Comparison of ENCODE assay signal across 1 cellular context in genomic region chr19:58408152-58409009, GRCh38.
A peak's percentile ranks its signal among the peaks of the same experiment; 100 is the strongest.
TF ChIP-seq lines count a peak whose summit lies in the region.

Gene ZNF584 (plus strand): TSS chr19:58408649. CDS start chr19:58409148, 499 bp downstream.

TF ChIP-seq in GM12878, 131 proteins besides CTCF, POLR2A, EP300 and RAD21 (continued from another document and continues in another):
- no peak for TF ChIP-seq ZBTB33 (IDR thresholded peaks at IDR 0.05)
- TF ChIP-seq RUNX3 (IDR thresholded peaks at IDR 0.05; ENCODE audit: low read length), result peak; percentile 71
- TF ChIP-seq ZBTB40 (IDR thresholded peaks at IDR 0.05; ENCODE audit: borderline replicate concordance), result peak; percentile 83
- no peak for TF ChIP-seq TCF7 (IDR thresholded peaks at IDR 0.05; ENCODE audit: borderline replicate concordance)
- no peak for TF ChIP-seq CEBPB (IDR thresholded peaks at IDR 0.05; ENCODE audit: borderline replicate concordance in 1 of 2, low read depth in 2 of 2, low read length in 2 of 2)
- peak; percentile 73 for TF ChIP-seq NR2C1 (IDR thresholded peaks at IDR 0.05)
- no peak for TF ChIP-seq STAT3 (IDR thresholded peaks at IDR 0.05; ENCODE audit: low read depth, low read length)
- TF ChIP-seq HDGF (IDR thresholded peaks at IDR 0.05), result no peak
- peak; percentile 83 for TF ChIP-seq E4F1 (IDR thresholded peaks at IDR 0.05; ENCODE audit: borderline replicate concordance, partially characterized antibody)
- TF ChIP-seq MYB (IDR thresholded peaks at IDR 0.05; ENCODE audit: borderline replicate concordance, low read depth, low read length), result no peak
- no peak; the same call in 1 of the 2 replicates for TF ChIP-seq CEBPZ (IDR thresholded peaks at IDR 0.05; ENCODE audit: low read depth, low read length)
- no peak for TF ChIP-seq SMAD1 (IDR thresholded peaks at IDR 0.05; ENCODE audit: low read depth, partially characterized antibody)
- peak; percentile 53; the same call in 1 of the 2 replicates for TF ChIP-seq ELK1 (IDR thresholded peaks at IDR 0.05; ENCODE audit: low read depth, low read length)
- peak; percentile 75 for TF ChIP-seq CHD2 (IDR thresholded peaks at IDR 0.05; ENCODE audit: borderline replicate concordance, low read depth, low read length)
- 0 out of 2 replicates have a peak, but pooled peaks have one; percentile 16 for TF ChIP-seq PKNOX1 (IDR thresholded peaks at IDR 0.05)
- TF ChIP-seq JUNB (IDR thresholded peaks at IDR 0.05), result no peak
- TF ChIP-seq NFXL1 (IDR thresholded peaks at IDR 0.05; ENCODE audit: borderline replicate concordance), result no peak
- 0 out of 2 replicates have a peak, but pooled peaks have one; percentile 48 for TF ChIP-seq SREBF1 (IDR thresholded peaks at IDR 0.05; ENCODE audit: low read length)
- no peak for TF ChIP-seq ZZZ3 (IDR thresholded peaks at IDR 0.05; ENCODE audit: control insufficient read depth, insufficient read length, low read depth)
- no peak for TF ChIP-seq CHD1 (IDR thresholded peaks at IDR 0.05; ENCODE audit: low read depth, low read length)
- TF ChIP-seq SUZ12 (IDR thresholded peaks at IDR 0.05; ENCODE audit: unreplicated experiment), result no peak
- peak; percentile 46 to 66; a peak in 3 of 4 replicates for TF ChIP-seq IKZF2 (IDR thresholded peaks at IDR 0.05)
- no peak for TF ChIP-seq SUPT20H (IDR thresholded peaks at IDR 0.05; ENCODE audit: borderline replicate concordance, control insufficient read depth, low read depth, low read length)
- TF ChIP-seq IRF4 (IDR thresholded peaks at IDR 0.05; ENCODE audit: low read depth, low read length), result no peak
- no peak for TF ChIP-seq HSF1 (IDR thresholded peaks at IDR 0.05; ENCODE audit: low read depth, low read length)
- TF ChIP-seq EZH2 (IDR thresholded peaks at IDR 0.05; ENCODE audit: borderline replicate concordance, control insufficient read depth, low read depth, low read length), result no peak
- no peak for TF ChIP-seq SRF (IDR thresholded peaks at IDR 0.05; ENCODE audit: low read depth in 2 of 2, low read length in 2 of 2)
- no peak for TF ChIP-seq SMAD5 (IDR thresholded peaks at IDR 0.05; ENCODE audit: low read depth)
- no peak for TF ChIP-seq HDAC6 (IDR thresholded peaks at IDR 0.05; ENCODE audit: unreplicated experiment)
- no peak for TF ChIP-seq ZNF24 (IDR thresholded peaks at IDR 0.05)
- no peak for TF ChIP-seq USF2 (IDR thresholded peaks at IDR 0.05; ENCODE audit: borderline replicate concordance, low read depth, low read length)
- peak; percentile 84 for TF ChIP-seq CREB1 (IDR thresholded peaks at IDR 0.05; ENCODE audit: low read depth)
- TF ChIP-seq PBX3 (IDR thresholded peaks at IDR 0.05; ENCODE audit: insufficient replicate concordance, low read depth, low read length), result no peak
- TF ChIP-seq BCLAF1 (IDR thresholded peaks at IDR 0.05), result no peak
- no peak for TF ChIP-seq SMARCA5 (IDR thresholded peaks at IDR 0.05)
- TF ChIP-seq FOXM1 (IDR thresholded peaks at IDR 0.05; ENCODE audit: low read depth, low read length), result no peak
- peak; percentile 65 for TF ChIP-seq NBN (IDR thresholded peaks at IDR 0.05)
- no peak for TF ChIP-seq HDAC2 (IDR thresholded peaks at IDR 0.05)
